1 cellular context compared by ENCODE assay signal in the genomic region with DNA sequence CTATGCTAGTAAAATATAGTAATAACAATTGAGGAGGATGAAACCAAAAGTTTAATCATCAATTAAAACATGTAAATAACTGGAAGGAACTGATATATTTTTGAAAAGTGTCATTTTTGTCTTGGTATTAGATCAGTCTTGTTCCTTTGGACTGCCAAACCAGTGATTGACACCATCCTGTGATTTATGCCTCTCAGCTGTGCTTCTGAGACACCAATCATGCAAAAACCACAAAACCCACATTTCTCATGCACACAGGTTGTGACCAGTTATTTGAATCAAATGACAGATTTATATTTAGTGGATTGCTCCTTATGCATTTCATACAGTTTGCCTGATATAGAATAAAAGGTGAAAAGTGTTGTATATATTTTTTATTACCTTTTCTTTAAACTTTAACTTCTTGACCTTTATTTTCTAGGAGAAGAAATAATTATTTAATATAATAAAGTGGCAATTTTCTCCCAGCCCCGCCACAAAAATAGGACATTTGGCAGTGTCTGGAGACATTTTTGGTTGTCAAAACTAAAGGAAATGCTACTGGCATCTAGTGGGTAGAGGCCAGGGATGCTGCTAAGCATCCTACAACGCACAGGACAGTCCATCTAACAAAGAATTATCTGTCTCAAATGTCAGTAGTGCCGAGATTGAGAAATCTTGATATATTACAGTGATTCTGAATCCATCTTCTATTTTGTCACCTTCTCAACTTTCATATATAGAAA.
TF ChIP-seq lines count a peak whose summit lies in the region.

No MANE protein-coding gene starts in this region.

TF ChIP-seq in GM12878, 131 proteins besides CTCF, POLR2A, EP300 and RAD21 (continued from another document):
- TF ChIP-seq, protein P1, sequence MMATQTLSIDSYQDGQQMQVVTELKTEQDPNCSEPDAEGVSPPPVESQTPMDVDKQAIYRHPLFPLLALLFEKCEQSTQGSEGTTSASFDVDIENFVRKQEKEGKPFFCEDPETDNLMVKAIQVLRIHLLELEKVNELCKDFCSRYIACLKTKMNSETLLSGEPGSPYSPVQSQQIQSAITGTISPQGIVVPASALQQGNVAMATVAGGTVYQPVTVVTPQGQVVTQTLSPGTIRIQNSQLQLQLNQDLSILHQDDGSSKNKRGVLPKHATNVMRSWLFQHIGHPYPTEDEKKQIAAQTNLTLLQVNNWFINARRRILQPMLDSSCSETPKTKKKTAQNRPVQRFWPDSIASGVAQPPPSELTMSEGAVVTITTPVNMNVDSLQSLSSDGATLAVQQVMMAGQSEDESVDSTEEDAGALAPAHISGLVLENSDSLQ (IDR thresholded peaks at IDR 0.05), result peak; percentile 91
- TF ChIP-seq ZNF622 (IDR thresholded peaks at IDR 0.05), result no peak
- TF ChIP-seq IKZF1 (conservative IDR thresholded peaks at IDR 0.05), result 0 out of 2 replicates have a peak, but pooled peaks have one; percentile 21
- TF ChIP-seq ZZZ3 (IDR thresholded peaks at IDR 0.05; ENCODE audit: control insufficient read depth, insufficient read length, low read depth), result no peak
- no peak for TF ChIP-seq SIX5 (IDR thresholded peaks at IDR 0.05; ENCODE audit: low read depth, low read length, severe bottlenecking)
- peak; percentile 59; the same call in 1 of the 2 replicates for TF ChIP-seq MTA2 (IDR thresholded peaks at IDR 0.05; ENCODE audit: low read depth)
- TF ChIP-seq CHD1 (IDR thresholded peaks at IDR 0.05; ENCODE audit: low read depth, low read length), result no peak
- TF ChIP-seq MTA3 (IDR thresholded peaks at IDR 0.05; ENCODE audit: borderline replicate concordance, low read length), result no peak
- TF ChIP-seq HDGF (IDR thresholded peaks at IDR 0.05), result no peak
- TF ChIP-seq MXI1 (IDR thresholded peaks at IDR 0.05; ENCODE audit: low read depth, low read length), result no peak
- no peak for TF ChIP-seq YY1 (IDR thresholded peaks at IDR 0.05; ENCODE audit: low read depth, low read length)
- no peak for TF ChIP-seq NFYA (IDR thresholded peaks at IDR 0.05; ENCODE audit: borderline replicate concordance, low read depth, low read length)
- no peak for TF ChIP-seq SPI1 (IDR thresholded peaks at IDR 0.05; ENCODE audit: borderline replicate concordance, insufficient read depth, low read depth, low read length)
- no peak for TF ChIP-seq MAX (IDR thresholded peaks at IDR 0.05; ENCODE audit: low read depth, low read length)
- peak in 1 of 2 experiments; percentile 29; a peak in 1 of 4 replicates for TF ChIP-seq BHLHE40 (IDR thresholded peaks at IDR 0.05; ENCODE audit: borderline replicate concordance in 1 of 2, low read depth in 2 of 2, low read length in 1 of 2)
- TF ChIP-seq KLF5 (IDR thresholded peaks at IDR 0.05; ENCODE audit: partially characterized antibody), result no peak
- TF ChIP-seq SRF (IDR thresholded peaks at IDR 0.05; ENCODE audit: low read depth in 2 of 2, low read length in 2 of 2), result no peak
- no peak for TF ChIP-seq GATAD2B (conservative IDR thresholded peaks at IDR 0.05; ENCODE audit: low read depth)
- no peak for TF ChIP-seq ZBED1 (IDR thresholded peaks at IDR 0.05; ENCODE audit: borderline replicate concordance)
- no peak for TF ChIP-seq MLLT1 (IDR thresholded peaks at IDR 0.05)
- TF ChIP-seq, protein P2, sequence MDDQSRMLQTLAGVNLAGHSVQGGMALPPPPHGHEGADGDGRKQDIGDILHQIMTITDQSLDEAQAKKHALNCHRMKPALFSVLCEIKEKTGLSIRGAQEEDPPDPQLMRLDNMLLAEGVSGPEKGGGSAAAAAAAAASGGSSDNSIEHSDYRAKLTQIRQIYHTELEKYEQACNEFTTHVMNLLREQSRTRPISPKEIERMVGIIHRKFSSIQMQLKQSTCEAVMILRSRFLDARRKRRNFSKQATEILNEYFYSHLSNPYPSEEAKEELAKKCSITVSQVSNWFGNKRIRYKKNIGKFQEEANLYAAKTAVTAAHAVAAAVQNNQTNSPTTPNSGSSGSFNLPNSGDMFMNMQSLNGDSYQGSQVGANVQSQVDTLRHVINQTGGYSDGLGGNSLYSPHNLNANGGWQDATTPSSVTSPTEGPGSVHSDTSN (IDR thresholded peaks at IDR 0.05; ENCODE audit: insufficient replicate concordance, low read depth, low read length), result peak; percentile 81
- no peak for TF ChIP-seq ATF7 (IDR thresholded peaks at IDR 0.05; ENCODE audit: low read depth)
- peak; percentile 83 for TF ChIP-seq RUNX3 (IDR thresholded peaks at IDR 0.05; ENCODE audit: low read length)
- TF ChIP-seq TCF12 (IDR thresholded peaks at IDR 0.05; ENCODE audit: low read depth, low read length), result 0 out of 2 replicates have a peak, but pooled peaks have one; percentile 33
